21 cellular contexts compared by ENCODE assay signal in genomic region chr5:8613078-8613685, GRCh38.
"Had no signal": no experiment of that assay in that cellular context is flagged by ENCODE, and none has a peak within 500 bp of the region (broad histone marks: within the 10 kb centered on the region; RNA-seq: fewer than 3 reads in every experiment).

No MANE protein-coding gene starts in this region.

- H3K9me3 ChIP-seq: colonic mucosa, psoas muscle, spleen, stomach, thoracic aorta, transverse colon had no signal

- H3K27ac ChIP-seq: colonic mucosa, psoas muscle, spleen, stomach, thoracic aorta, transverse colon had no signal

- DNase-seq: colonic mucosa; dermis blood vessel endothelial cell; erythroblast; foreskin melanocyte; head of caudate nucleus; hippocampal formation; naive thymus-derived CD4-positive, alpha-beta T cell; nephron progenitor cell; psoas muscle; retina; spleen; stimulated activated CD4-positive, alpha-beta T cell treated with anti-CD3 and anti-CD28 coated beads, Interleukin-15, amount 100 ng/mL, for 24 hours; stimulated activated CD4-positive, alpha-beta T cell treated with anti-CD3 and anti-CD28 coated beads, Interleukin-1b, Interleukin-23, amount 100 ng/mL, for 48 hours; stimulated activated CD4-positive, alpha-beta T cell treated with anti-CD3 and anti-CD28 coated beads, Interleukin-4, amount 100 ng/mL, for 24 hours; stimulated activated naive CD4-positive, alpha-beta T cell; stomach; substantia nigra; transverse colon had no signal

- H3K4me3 ChIP-seq: colonic mucosa, psoas muscle, spleen, stomach, thoracic aorta, transverse colon had no signal

- H3K27me3 ChIP-seq: colonic mucosa, spleen, stomach, transverse colon had no signal

- FAIRE-seq: endothelial cell of umbilical vein had no signal

- ATAC-seq: naive thymus-derived CD4-positive, alpha-beta T cell; psoas muscle; sciatic nerve had no signal

- H3K36me3 ChIP-seq: colonic mucosa, spleen, stomach, thoracic aorta, transverse colon had no signal

- H3K4me1 ChIP-seq: colonic mucosa, psoas muscle, spleen, stomach, transverse colon had no signal
